In genomic region chr19:45467456-45468158, GRCh38 we compare ENCODE assay signal across 1 cellular context.
TF ChIP-seq lines count a peak whose summit lies in the region.

Gene FOSB (plus strand): TSS chr19:45467996. CDS start chr19:45468587, 591 bp downstream.

TF ChIP-seq in SK-N-SH treated with all-trans-retinoic acid at 6 μM for 48 hours, 23 proteins besides CTCF, POLR2A, EP300 and RAD21 (continued from another document):
- TF ChIP-seq PATZ1 (CRISPR knock-in tag; IDR thresholded peaks at IDR 0.05; ENCODE audit: borderline replicate concordance) = 0 out of 2 replicates have a peak, but pooled peaks have one; percentile 22
- TF ChIP-seq PPARA (CRISPR knock-in tag; IDR thresholded peaks at IDR 0.05; ENCODE audit: borderline replicate concordance) = no peak
- TF ChIP-seq ZNF8 (CRISPR knock-in tag; IDR thresholded peaks at IDR 0.05) = no peak
- TF ChIP-seq ARNTL (CRISPR knock-in tag; IDR thresholded peaks at IDR 0.05; ENCODE audit: borderline replicate concordance, low read depth) = no peak
TF ChIP-seq in SK-N-SH treated with all-trans-retinoic acid at 6 μM for 48 hours: peak in this region for 3.
